Comparison of ENCODE assay signal across 23 cellular contexts in the genomic region with DNA sequence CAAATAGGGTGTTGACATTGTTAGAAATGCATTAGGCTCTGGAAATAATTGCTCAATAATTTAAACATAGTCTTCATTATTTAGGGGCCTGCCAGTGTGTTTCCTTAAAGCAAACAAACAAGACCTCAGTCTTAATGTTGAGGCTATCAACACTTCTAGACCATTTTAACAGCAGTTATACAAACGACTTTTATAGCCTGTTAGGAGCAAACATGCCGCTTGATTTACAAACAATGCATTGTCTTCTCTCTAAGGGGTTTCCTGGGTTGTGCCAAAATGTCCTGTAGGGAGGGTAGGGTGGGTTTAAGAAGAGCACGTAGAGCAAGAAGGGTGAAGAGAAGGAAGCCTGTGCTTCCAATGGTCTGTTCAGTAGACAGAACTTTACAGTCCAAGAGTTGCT. TPM values are rescaled to one million over a fixed set of nuclear protein-coding genes. Genes with fewer than 3 reads are reported as not detected.
DNase-seq lines count a peak whose midpoint lies in the region; TF ChIP-seq lines count a peak whose summit lies in the region.
"Had no signal": no experiment of that assay in that cellular context is flagged by ENCODE, and none has a peak within 500 bp of the region (broad histone marks: within the 10 kb centered on the region; RNA-seq: fewer than 3 reads in every experiment).

No MANE protein-coding gene starts in this region.

- no peak overlapping the region for H3K23ac ChIP-seq in mesendoderm (ENCODE audit: low read length)

- H4K5ac ChIP-seq in mesendoderm (ENCODE audit: low read length): no peak overlapping the region

- H2BK5ac ChIP-seq in mesendoderm (ENCODE audit: low read length): no peak overlapping the region

- H3K4me3 ChIP-seq in mesendoderm (ENCODE audit: low read length): no peak overlapping the region
- H3K4me3 ChIP-seq in testis: no peak overlapping the region
- H3K4me3 ChIP-seq in left ventricle myocardium inferior: no peak overlapping the region
- H3K4me3 ChIP-seq: BLaER1, GM12878 had no signal

- no peaks in the 10 kb centered on the region for H3K79me2 ChIP-seq in mesendoderm (ENCODE audit: control insufficient read depth, insufficient read depth, low read length)

- no peak for TF ChIP-seq CTCF in testis (IDR thresholded peaks at IDR 0.05)
- TF ChIP-seq CTCF in left ventricle myocardium inferior (IDR thresholded peaks at IDR 0.05; ENCODE audit: borderline replicate concordance): no peak

- DNase-seq in NCI-H69 (lab: John Stamatoyannopoulos, UW): peak; percentile 13
- DNase-seq in mesendoderm: peak; percentile 58
- DNase-seq in testis: no peak
- no peak for DNase-seq in left ventricle myocardium inferior
- DNase-seq in iPS-NIHi11 (ENCODE audit: low spot score): no peak
- DNase-seq: 8988T; ACHN; BE2C; C1 segment of cervical spinal cord; CD4-positive, alpha-beta memory T cell; CD4-positive, CD25-positive, alpha-beta regulatory T cell; CD8-positive, alpha-beta memory T cell; COR-L47; DMS 273 treated with DMSO at 0.1 percent for 48 hours; DMS153; DMS53; DMS79; DND-41; EL; GDM1 had no signal

- WGBS in mesendoderm (ENCODE audit: extremely low coverage, insufficient coverage, low lambda C conversion rate): no CpG with 5 or more reads among the region's 3 CpGs
- 53 to 71% methylated on average over 3 of the region's 3 CpGs for WGBS in testis, 2 donors

- H3K9me3 ChIP-seq in testis (no peaks in the 10 kb centered on the region), left ventricle myocardium inferior (replicated peaks) (no peaks in the 10 kb centered on the region)
- H3K9me3 ChIP-seq: BE2C, BLaER1 had no signal

- no peak overlapping the region for H3K18ac ChIP-seq in mesendoderm (ENCODE audit: low read length)

- no peak overlapping the region for H2BK15ac ChIP-seq in mesendoderm (replicated peaks; ENCODE audit: low read depth)

- H3K36me3 ChIP-seq in mesendoderm (ENCODE audit: control insufficient read depth, insufficient read depth, low read length) (no peaks in the 10 kb centered on the region), testis (ENCODE audit: low read depth, missing control alignments) (no peaks in the 10 kb centered on the region), left ventricle myocardium inferior (no peaks in the 10 kb centered on the region)
- H3K36me3 ChIP-seq: BE2C, BLaER1 had no signal

- H3K4ac ChIP-seq in mesendoderm (ENCODE audit: low read depth, low read length): no peak overlapping the region

- H4K8ac ChIP-seq in mesendoderm (ENCODE audit: low read depth, low read length): no peak overlapping the region

- no peak overlapping the region for H3K4me2 ChIP-seq in mesendoderm (ENCODE audit: low read length)
- H3K4me2 ChIP-seq: BLaER1 had no signal

- H3K9ac ChIP-seq in mesendoderm (ENCODE audit: low read length): no peak overlapping the region
- H3K9ac ChIP-seq: BLaER1 had no signal

- H3K79me1 ChIP-seq in mesendoderm (ENCODE audit: low read length): no peaks in the 10 kb centered on the region

- H2BK120ac ChIP-seq in mesendoderm (ENCODE audit: low read depth, low read length): no peak overlapping the region

- H2AK5ac ChIP-seq in mesendoderm (ENCODE audit: low read length): no peak overlapping the region

- H3K27me3 ChIP-seq in mesendoderm (ENCODE audit: insufficient read depth, low read length, poor library complexity): no peaks in the 10 kb centered on the region
- H3K27me3 ChIP-seq in testis: no peaks in the 10 kb centered on the region
- H3K27me3 ChIP-seq in left ventricle myocardium inferior (ENCODE audit: low read depth): no peaks in the 10 kb centered on the region
- H3K27me3 ChIP-seq: BE2C, BLaER1 had no signal

- intact Hi-C loops in testis (cut with DNase I; ENCODE audit: low total_unique reads): no loop called here
- intact Hi-C loops in left ventricle myocardium inferior (cut with micrococcal nuclease): no loop called here

- TF ChIP-seq POLR2A in testis (IDR thresholded peaks at IDR 0.05): no peak

- H3K4me1 ChIP-seq in mesendoderm (ENCODE audit: control insufficient read depth, low read depth, low read length): no peaks in the 10 kb centered on the region
- no peaks in the 10 kb centered on the region for H3K4me1 ChIP-seq in testis
- H3K4me1 ChIP-seq in left ventricle myocardium inferior: no peaks in the 10 kb centered on the region
- H3K4me1 ChIP-seq: BE2C had no signal

- H3K27ac ChIP-seq in mesendoderm (ENCODE audit: low read depth, low read length) (no peak overlapping the region), testis (peak overlapping the region; percentile 76 to 89), left ventricle myocardium inferior (replicated peaks) (no peak overlapping the region)
- H3K27ac ChIP-seq: BLaER1 had no signal

- no peak overlapping the region for H3K56ac ChIP-seq in mesendoderm (ENCODE audit: low read length)

RNA-seq across cellular contexts. Expression of a gene that starts 53.7 kb away (rescaled TPM):
- polyA plus RNA-seq in mesendoderm (2013, experiment 1 of 2): 0.22 TPM
- 0.24 TPM for polyA plus RNA-seq in mesendoderm (2013, experiment 2 of 2)
- total RNA-seq in testis: 10 to 100 TPM; 15.9 to 25.2 TPM
- 15.5 TPM for polyA plus RNA-seq in testis (ENCODE audit: insufficient read depth, low read depth, low replicate concordance)
- total RNA-seq in left ventricle myocardium inferior: 1.5 TPM
- total RNA-seq: G401 had no signal

Comparison
In these comparisons a context has a peak if more than half of its experiments do, and no peak if none do; other contexts are left out.
1. DNase-seq: peak in NCI-H69 (single experiment) and mesendoderm (single experiment); none in testis (single experiment), left ventricle myocardium inferior (single experiment) and iPS-NIHi11 (single experiment).
2. H3K27ac ChIP-seq: peak in testis (2 of 2); none in mesendoderm (single experiment) and left ventricle myocardium inferior (single experiment).